ENCODE assay signal across 1 cellular context in the genomic region with DNA sequence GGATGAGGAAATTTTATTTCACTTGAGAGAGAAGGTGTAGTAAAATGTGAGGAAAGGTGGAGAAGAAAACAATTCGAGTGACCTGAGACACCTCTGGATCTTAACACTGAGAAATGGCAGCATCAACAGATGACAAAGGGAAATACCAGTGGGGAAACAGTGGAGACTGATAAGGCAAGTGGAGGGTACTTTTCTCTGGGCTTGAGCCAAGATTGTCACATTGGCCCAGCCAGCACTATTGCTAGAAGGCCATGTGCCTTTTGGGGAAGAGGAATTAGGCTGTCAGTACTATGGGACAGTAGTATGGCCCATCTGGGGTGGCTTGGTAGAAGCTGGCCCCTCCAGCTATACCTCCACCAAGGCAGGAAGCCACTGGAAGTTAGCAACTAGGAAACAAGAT.
TF ChIP-seq lines count a peak whose summit lies in the region.

No MANE protein-coding gene starts in this region.

TF ChIP-seq in K562, 482 proteins besides CTCF, POLR2A, EP300 and RAD21:
- TF ChIP-seq RCOR1 (IDR thresholded peaks at IDR 0.05; ENCODE audit: borderline replicate concordance in 1 of 2, low read depth in 2 of 2, low read length in 2 of 2), result peak in 1 of 2 experiments; percentile 37; a peak in 1 of 4 replicates
- peak; percentile 57; the same call in 1 of the 2 replicates for TF ChIP-seq EHMT2 (IDR thresholded peaks at IDR 0.05)
- no peak for TF ChIP-seq ZNF124 (CRISPR knock-in tag; IDR thresholded peaks at IDR 0.05)
- 0 out of 2 replicates have a peak, but pooled peaks have one; percentile 6 for TF ChIP-seq NFE2 (IDR thresholded peaks at IDR 0.05; ENCODE audit: low read depth)
- TF ChIP-seq, protein P1, sequence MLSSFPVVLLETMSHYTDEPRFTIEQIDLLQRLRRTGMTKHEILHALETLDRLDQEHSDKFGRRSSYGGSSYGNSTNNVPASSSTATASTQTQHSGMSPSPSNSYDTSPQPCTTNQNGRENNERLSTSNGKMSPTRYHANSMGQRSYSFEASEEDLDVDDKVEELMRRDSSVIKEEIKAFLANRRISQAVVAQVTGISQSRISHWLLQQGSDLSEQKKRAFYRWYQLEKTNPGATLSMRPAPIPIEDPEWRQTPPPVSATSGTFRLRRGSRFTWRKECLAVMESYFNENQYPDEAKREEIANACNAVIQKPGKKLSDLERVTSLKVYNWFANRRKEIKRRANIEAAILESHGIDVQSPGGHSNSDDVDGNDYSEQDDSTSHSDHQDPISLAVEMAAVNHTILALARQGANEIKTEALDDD (IDR thresholded peaks at IDR 0.05), result 0 out of 2 replicates have a peak, but pooled peaks have one; percentile 31
- TF ChIP-seq ZNF830 (CRISPR knock-in tag; IDR thresholded peaks at IDR 0.05), result no peak
- TF ChIP-seq NFIC (IDR thresholded peaks at IDR 0.05), result peak; percentile 74; the same call in 1 of the 2 replicates
- TF ChIP-seq MAFG (tag; conservative IDR thresholded peaks at IDR 0.05), result 0 out of 2 replicates have a peak, but pooled peaks have one; percentile 37
- TF ChIP-seq, protein P2, sequence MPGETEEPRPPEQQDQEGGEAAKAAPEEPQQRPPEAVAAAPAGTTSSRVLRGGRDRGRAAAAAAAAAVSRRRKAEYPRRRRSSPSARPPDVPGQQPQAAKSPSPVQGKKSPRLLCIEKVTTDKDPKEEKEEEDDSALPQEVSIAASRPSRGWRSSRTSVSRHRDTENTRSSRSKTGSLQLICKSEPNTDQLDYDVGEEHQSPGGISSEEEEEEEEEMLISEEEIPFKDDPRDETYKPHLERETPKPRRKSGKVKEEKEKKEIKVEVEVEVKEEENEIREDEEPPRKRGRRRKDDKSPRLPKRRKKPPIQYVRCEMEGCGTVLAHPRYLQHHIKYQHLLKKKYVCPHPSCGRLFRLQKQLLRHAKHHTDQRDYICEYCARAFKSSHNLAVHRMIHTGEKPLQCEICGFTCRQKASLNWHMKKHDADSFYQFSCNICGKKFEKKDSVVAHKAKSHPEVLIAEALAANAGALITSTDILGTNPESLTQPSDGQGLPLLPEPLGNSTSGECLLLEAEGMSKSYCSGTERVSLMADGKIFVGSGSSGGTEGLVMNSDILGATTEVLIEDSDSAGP (CRISPR knock-in tag; IDR thresholded peaks at IDR 0.05), result no peak
- TF ChIP-seq CBFA2T3 (IDR thresholded peaks at IDR 0.05), result peak; percentile 27
